In the genomic region with DNA sequence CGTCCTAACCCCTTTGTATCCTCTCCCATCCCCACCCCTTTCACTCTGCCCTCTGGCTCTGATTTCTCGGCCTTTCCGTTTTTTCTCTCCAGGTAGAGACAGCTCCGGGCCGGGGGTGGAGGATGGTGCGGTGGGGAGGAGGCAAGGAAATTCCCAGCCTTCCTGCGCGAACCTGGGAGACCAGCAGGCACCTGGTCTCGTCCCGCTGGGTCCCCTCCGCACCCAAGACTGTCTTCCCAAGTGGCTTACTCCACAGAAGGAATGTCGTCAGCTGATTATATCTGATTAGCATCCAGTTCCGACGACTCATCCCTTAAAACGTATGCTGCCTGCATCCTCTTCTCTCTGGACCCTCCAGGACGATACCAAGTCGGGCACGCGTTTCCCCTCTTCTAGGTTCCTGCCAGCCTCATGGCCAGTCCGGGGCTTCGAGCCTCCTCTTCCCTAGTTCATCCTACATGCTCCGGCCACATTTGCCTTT, we compare ENCODE assay signal across 8 cellular contexts. TPM values are rescaled to one million over a fixed set of nuclear protein-coding genes. Genes with fewer than 3 reads are reported as not detected.
DNase-seq lines count a peak whose midpoint lies in the region; ATAC-seq and TF ChIP-seq lines count a peak whose summit lies in the region.

No MANE protein-coding gene starts in this region.

- TF ChIP-seq CTCF in hepatocyte (IDR thresholded peaks at IDR 0.05; ENCODE audit: poor library complexity) (no peak), smooth muscle cell (IDR thresholded peaks at IDR 0.05; ENCODE audit: borderline replicate concordance, insufficient read depth, poor library complexity, severe bottlenecking) (no peak)

- H3K9ac ChIP-seq in smooth muscle cell (ENCODE audit: low read depth), result no peak overlapping the region

- H2AFZ ChIP-seq in hepatocyte (peak overlapping the region; percentile 55), smooth muscle cell (ENCODE audit: low read depth) (peak overlapping the region; percentile 82)

- H3K27me3 ChIP-seq in hepatocyte (peaks cover 2% of the 10 kb centered on the region), smooth muscle cell (ENCODE audit: low read depth) (no peaks in the 10 kb centered on the region)

- H3K4me3 ChIP-seq in hepatocyte (peak overlapping the region; percentile 57), smooth muscle cell (peak overlapping the region; percentile 63)

- WGBS in hepatocyte (ENCODE audit: low lambda C conversion rate, missing lambda C conversion rate), result 18% methylated on average over 22 of the region's 22 CpGs
- WGBS in smooth muscle cell (ENCODE audit: low lambda C conversion rate), result 19% methylated on average over 22 of the region's 22 CpGs

- no peak overlapping the region for H3K27ac ChIP-seq in hepatocyte
- peak overlapping the region; percentile 89 for H3K27ac ChIP-seq in smooth muscle cell (ENCODE audit: low read depth)

- ATAC-seq in GM21423 (IDR thresholded peaks at IDR 0.05; ENCODE audit: unreplicated experiment), result no peak
- no peak for ATAC-seq in HG03039 (IDR thresholded peaks at IDR 0.05; ENCODE audit: unreplicated experiment)

- no peaks in the 10 kb centered on the region for H3K79me2 ChIP-seq in hepatocyte
- no peaks in the 10 kb centered on the region for H3K79me2 ChIP-seq in smooth muscle cell (ENCODE audit: low read depth)

- no peaks in the 10 kb centered on the region for H3K36me3 Mint-ChIP-seq in activated naive CD4-positive, alpha-beta T cell treated with anti-CD3 and anti-CD28 coated beads for 36 hours (ENCODE audit: low read depth)
- H3K36me3 Mint-ChIP-seq in activated CD4-positive, alpha-beta memory T cell treated with anti-CD3 and anti-CD28 coated beads, Interleukin-2, amount 10 ng/mL, durations not matched to agents 7 days and 5 days (ENCODE audit: low read depth), result no peaks in the 10 kb centered on the region

- peaks cover 14% of the 10 kb centered on the region for H3K4me1 Mint-ChIP-seq in activated naive CD4-positive, alpha-beta T cell treated with anti-CD3 and anti-CD28 coated beads for 36 hours (ENCODE audit: low read depth)
- H3K4me1 Mint-ChIP-seq in activated CD4-positive, alpha-beta memory T cell treated with anti-CD3 and anti-CD28 coated beads, Interleukin-2, amount 10 ng/mL, durations not matched to agents 7 days and 5 days, result peaks cover 28% of the 10 kb centered on the region

- POLR2A ChIA-PET in activated CD4-positive, alpha-beta memory T cell treated with anti-CD3 and anti-CD28 coated beads, Interleukin-2, amount 10 ng/mL, durations not matched to agents 7 days and 5 days (lab: Charles Lee), result no interaction called here

- H3K9me3 Mint-ChIP-seq in activated naive CD4-positive, alpha-beta T cell treated with anti-CD3 and anti-CD28 coated beads for 36 hours, result no peaks in the 10 kb centered on the region
- no peaks in the 10 kb centered on the region for H3K9me3 Mint-ChIP-seq in activated CD4-positive, alpha-beta memory T cell treated with anti-CD3 and anti-CD28 coated beads, Interleukin-2, amount 10 ng/mL, durations not matched to agents 7 days and 5 days

- H3K27ac Mint-ChIP-seq in activated naive CD4-positive, alpha-beta T cell treated with anti-CD3 and anti-CD28 coated beads for 36 hours, result no peak overlapping the region
- no peak overlapping the region for H3K27ac Mint-ChIP-seq in activated CD4-positive, alpha-beta memory T cell treated with anti-CD3 and anti-CD28 coated beads, Interleukin-2, amount 10 ng/mL, durations not matched to agents 7 days and 5 days

- no peak for DNase-seq in activated naive CD4-positive, alpha-beta T cell treated with anti-CD3 and anti-CD28 coated beads for 36 hours
- no peak for DNase-seq in activated naive CD4-positive, alpha-beta T cell treated with Interleukin-2 at 50 U/mL for 16 hours
- DNase-seq in activated CD4-positive, alpha-beta memory T cell treated with anti-CD3 and anti-CD28 coated beads, Interleukin-2, amount 10 ng/mL, durations not matched to agents 7 days and 5 days, result no peak
- peak; percentile 23 for DNase-seq in hepatocyte (ENCODE audit: low spot score)
- no peak for DNase-seq in smooth muscle cell (lab: John Stamatoyannopoulos, UW; ENCODE audit: unreplicated experiment)
- no peak for DNase-seq in cortex of kidney (lab: John Stamatoyannopoulos, UW)

- peaks cover 41% of the 10 kb centered on the region for H3K27me3 Mint-ChIP-seq in activated naive CD4-positive, alpha-beta T cell treated with anti-CD3 and anti-CD28 coated beads for 36 hours (ENCODE audit: low read depth)
- peaks cover 29% of the 10 kb centered on the region for H3K27me3 Mint-ChIP-seq in activated CD4-positive, alpha-beta memory T cell treated with anti-CD3 and anti-CD28 coated beads, Interleukin-2, amount 10 ng/mL, durations not matched to agents 7 days and 5 days

- peak overlapping the region; percentile 10 for H3K4me3 Mint-ChIP-seq in activated naive CD4-positive, alpha-beta T cell treated with anti-CD3 and anti-CD28 coated beads for 36 hours
- peak overlapping the region; percentile 51 for H3K4me3 Mint-ChIP-seq in activated CD4-positive, alpha-beta memory T cell treated with anti-CD3 and anti-CD28 coated beads, Interleukin-2, amount 10 ng/mL, durations not matched to agents 7 days and 5 days

- intact Hi-C loops in activated naive CD4-positive, alpha-beta T cell treated with anti-CD3 and anti-CD28 coated beads for 36 hours (cut with micrococcal nuclease), result no loop called here

- no peaks in the 10 kb centered on the region for H3K36me3 ChIP-seq in hepatocyte (replicated peaks; ENCODE audit: insufficient read depth, low read depth)
- no peaks in the 10 kb centered on the region for H3K36me3 ChIP-seq in smooth muscle cell (ENCODE audit: low read depth)

- no peaks in the 10 kb centered on the region for H3K9me2 ChIP-seq in hepatocyte (replicated peaks; ENCODE audit: insufficient read depth)

- H3K4me1 ChIP-seq in hepatocyte (ENCODE audit: insufficient read depth) (peaks cover 8% of the 10 kb centered on the region), smooth muscle cell (ENCODE audit: low read depth) (peaks cover 10% of the 10 kb centered on the region)

- H4K20me1 ChIP-seq in hepatocyte (ENCODE audit: insufficient read depth, poor library complexity, severe bottlenecking) (no peaks in the 10 kb centered on the region), smooth muscle cell (ENCODE audit: low read depth) (no peaks in the 10 kb centered on the region)

- H3K4me2 ChIP-seq in hepatocyte (peak overlapping the region; percentile 94), smooth muscle cell (peak overlapping the region; percentile 92)

- peaks cover 10% of the 10 kb centered on the region for H3F3A ChIP-seq in smooth muscle cell (ENCODE audit: low read depth)

- H3K9me3 ChIP-seq in hepatocyte (ENCODE audit: low read depth) (no peaks in the 10 kb centered on the region), smooth muscle cell (replicated peaks; ENCODE audit: low read depth) (no peaks in the 10 kb centered on the region)

- CTCF ChIA-PET in activated naive CD4-positive, alpha-beta T cell treated with anti-CD3 and anti-CD28 coated beads for 36 hours (lab: Charles Lee), result interaction anchor here (0.6 to 1.0 kb wide), 2 partner anchors 15 to 44 kb away, joined by 3 read pairs; no protein-coding TSS in a partner anchor
- CTCF ChIA-PET in activated CD4-positive, alpha-beta memory T cell treated with anti-CD3 and anti-CD28 coated beads, Interleukin-2, amount 10 ng/mL, durations not matched to agents 7 days and 5 days (lab: Charles Lee), result interaction anchor here (1.3 kb wide), 1 partner anchor 102 kb away, joined by 5 read pairs; the partner anchor contains the start of gene IPO8

RNA-seq across cellular contexts. Expression of gene CAPRIN2, which starts 42.2 kb away (rescaled TPM):
- 10 to 100 TPM; 10.3 to 11.3 TPM for total RNA-seq in activated naive CD4-positive, alpha-beta T cell treated with anti-CD3 and anti-CD28 coated beads for 36 hours
- 10 to 100 TPM; 14.4 to 15.6 TPM for total RNA-seq in activated CD4-positive, alpha-beta memory T cell treated with anti-CD3 and anti-CD28 coated beads, Interleukin-2, amount 10 ng/mL, durations not matched to agents 7 days and 5 days
- total RNA-seq in hepatocyte (25.4 and 30.7 TPM in 2 replicates), smooth muscle cell (19.1 and 31.0 TPM in 2 replicates)
- polyA plus RNA-seq in hepatocyte (19.0 and 23.0 TPM in 2 replicates), smooth muscle cell (13.6 and 14.7 TPM in 2 replicates)
